Comparison of ENCODE assay signal across 16 cellular contexts in genomic region chr5:168137265-168137664, GRCh38.
A peak's percentile ranks its signal among the peaks of the same experiment; 100 is the strongest.
DNase-seq lines count a peak whose midpoint lies in the region; ATAC-seq and TF ChIP-seq lines count a peak whose summit lies in the region.
"Had no signal": no experiment of that assay in that cellular context is flagged by ENCODE, and none has a peak within 500 bp of the region (broad histone marks: within the 10 kb centered on the region; RNA-seq: fewer than 3 reads in every experiment).

No MANE protein-coding gene starts in this region.

- TF ChIP-seq POLR2A in GM18505 (IDR thresholded peaks at IDR 0.05; ENCODE audit: borderline replicate concordance, extremely low read depth, insufficient read depth, insufficient read length): no peak

- no peak overlapping the region for H3K4me3 Mint-ChIP-seq in activated T-helper 2 cell treated with anti-CD3 and anti-CD28 coated beads, Interferon-gamma antibody, Interleukin-2, Interleukin-4, amounts not matched to agents 10 μg/mL and 5 μg/mL and 100 μg/mL, durations not matched to agents 14 hours and 24 hours and 36 hours (ENCODE audit: low read depth)
- H3K4me3 Mint-ChIP-seq: stimulated activated naive CD8-positive, alpha-beta T cell treated with anti-CD3 and anti-CD28 coated beads, Interleukin-15, Interleukin-2, amounts not matched to agents 100 ng/mL and 50 ng/mL, for 24 hours had no signal

- H3K9me3 Mint-ChIP-seq in activated T-helper 2 cell treated with anti-CD3 and anti-CD28 coated beads, Interferon-gamma antibody, Interleukin-2, Interleukin-4, amounts not matched to agents 10 μg/mL and 5 μg/mL and 100 μg/mL, durations not matched to agents 14 hours and 24 hours and 36 hours: no peaks in the 10 kb centered on the region
- H3K9me3 Mint-ChIP-seq: stimulated activated naive CD8-positive, alpha-beta T cell treated with anti-CD3 and anti-CD28 coated beads, Interleukin-15, Interleukin-2, amounts not matched to agents 100 ng/mL and 50 ng/mL, for 24 hours had no signal

- intact Hi-C loops in activated T-helper 2 cell treated with anti-CD3 and anti-CD28 coated beads, Interferon-gamma antibody, Interleukin-2, Interleukin-4, amounts not matched to agents 10 μg/mL and 5 μg/mL and 100 μg/mL, durations not matched to agents 14 hours and 24 hours and 36 hours (cut with micrococcal nuclease): no loop called here

- ATAC-seq in GM18505 (IDR thresholded peaks at IDR 0.05; ENCODE audit: unreplicated experiment) (peak; percentile 76), GM19467 (IDR thresholded peaks at IDR 0.05; ENCODE audit: unreplicated experiment) (peak; percentile 44), HG02943 (IDR thresholded peaks at IDR 0.05; ENCODE audit: low read depth, unreplicated experiment) (peak; percentile 50), HG03521 (IDR thresholded peaks at IDR 0.05; ENCODE audit: unreplicated experiment) (peak; percentile 37)
- ATAC-seq: SK-N-SH treated with all-trans-retinoic acid at 6 μM for 48 hours had no signal

- DNase-seq in activated T-helper 2 cell treated with anti-CD3 and anti-CD28 coated beads, Interferon-gamma antibody, Interleukin-2, Interleukin-4, amounts not matched to agents 10 μg/mL and 5 μg/mL and 100 μg/mL, durations not matched to agents 14 hours and 24 hours and 36 hours (ENCODE audit: low spot score): no peak
- no peak for DNase-seq in NK-92 treated with Interleukin-12 subunit alpha and Interleukin-12 subunit beta, amount 100 ng/mL, for 24 hours (lab: John Stamatoyannopoulos, UW)
- no peak for DNase-seq in DMS153 treated with DMSO at 0.1 percent for 48 hours (lab: John Stamatoyannopoulos, UW; ENCODE audit: unreplicated experiment)
- DNase-seq in NCI-H1436 treated with DMSO at 0.1 percent for 48 hours (lab: John Stamatoyannopoulos, UW): no peak
- DNase-seq: activated CD8-positive, alpha-beta memory T cell treated with anti-CD3 and anti-CD28 coated beads for 24 hours; activated gamma-delta T cell treated with Interleukin-2 at 50 U/mL for 16 hours; Kasumi-1; kidney; NCI-H1694; NCI-H510A treated with DMSO at 0.1 percent for 48 hours had no signal

- peaks cover 4% of the 10 kb centered on the region for H3K4me1 Mint-ChIP-seq in activated T-helper 2 cell treated with anti-CD3 and anti-CD28 coated beads, Interferon-gamma antibody, Interleukin-2, Interleukin-4, amounts not matched to agents 10 μg/mL and 5 μg/mL and 100 μg/mL, durations not matched to agents 14 hours and 24 hours and 36 hours (ENCODE audit: low read depth)

- H3K27ac Mint-ChIP-seq in activated T-helper 2 cell treated with anti-CD3 and anti-CD28 coated beads, Interferon-gamma antibody, Interleukin-2, Interleukin-4, amounts not matched to agents 10 μg/mL and 5 μg/mL and 100 μg/mL, durations not matched to agents 14 hours and 24 hours and 36 hours: no peak overlapping the region
- H3K27ac Mint-ChIP-seq: stimulated activated naive CD8-positive, alpha-beta T cell treated with anti-CD3 and anti-CD28 coated beads, Interleukin-15, Interleukin-2, amounts not matched to agents 100 ng/mL and 50 ng/mL, for 24 hours had no signal

- H3K36me3 Mint-ChIP-seq in activated T-helper 2 cell treated with anti-CD3 and anti-CD28 coated beads, Interferon-gamma antibody, Interleukin-2, Interleukin-4, amounts not matched to agents 10 μg/mL and 5 μg/mL and 100 μg/mL, durations not matched to agents 14 hours and 24 hours and 36 hours (ENCODE audit: low read depth): no peaks in the 10 kb centered on the region

- H3K27me3 Mint-ChIP-seq in activated T-helper 2 cell treated with anti-CD3 and anti-CD28 coated beads, Interferon-gamma antibody, Interleukin-2, Interleukin-4, amounts not matched to agents 10 μg/mL and 5 μg/mL and 100 μg/mL, durations not matched to agents 14 hours and 24 hours and 36 hours (ENCODE audit: low read depth): peaks cover 2% of the 10 kb centered on the region
- H3K27me3 Mint-ChIP-seq: stimulated activated naive CD8-positive, alpha-beta T cell treated with anti-CD3 and anti-CD28 coated beads, Interleukin-15, Interleukin-2, amounts not matched to agents 100 ng/mL and 50 ng/mL, for 24 hours had no signal
